In the genomic region with DNA sequence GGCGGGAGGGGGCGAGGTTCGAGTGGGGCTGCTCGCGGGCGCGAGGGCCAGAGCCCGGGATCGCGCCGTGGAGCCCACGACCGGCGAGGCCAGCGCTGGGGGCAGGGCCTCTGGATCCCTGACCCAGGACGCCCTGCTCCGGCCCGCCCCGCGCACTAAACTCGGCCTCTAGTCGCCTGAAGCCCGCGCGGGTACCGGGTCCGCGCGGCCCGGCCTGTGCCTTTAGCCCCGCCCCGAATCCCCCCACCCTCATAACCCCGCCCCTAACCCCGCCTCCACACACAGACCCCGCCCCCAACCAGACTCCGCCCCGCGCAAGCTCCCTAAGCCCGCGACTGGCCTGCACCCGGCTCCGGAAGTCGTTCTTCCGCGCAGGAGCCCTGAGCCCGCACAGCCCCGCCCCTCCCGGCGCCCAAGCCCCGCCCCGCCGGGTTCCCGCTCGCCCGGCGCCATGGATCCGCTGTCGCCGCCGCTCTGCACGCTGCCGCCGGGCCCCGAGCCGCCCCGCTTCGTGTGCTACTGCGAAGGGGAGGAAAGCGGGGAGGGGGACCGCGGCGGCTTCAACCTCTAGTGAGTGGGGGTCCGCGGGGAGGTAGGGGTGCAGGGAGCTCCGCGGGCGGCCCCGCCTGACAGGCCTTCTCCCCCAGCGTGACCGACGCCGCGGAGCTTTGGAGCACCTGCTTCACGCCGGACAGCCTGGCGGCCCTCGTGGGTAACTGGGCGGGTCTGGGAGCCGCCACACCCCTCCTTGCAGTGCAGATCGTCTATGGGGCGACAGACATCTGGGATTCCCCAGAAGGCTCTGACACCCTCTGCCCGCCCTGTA, we compare ENCODE assay signal across 8 cellular contexts. TPM values are rescaled to one million over a fixed set of nuclear protein-coding genes. Genes with fewer than 3 reads are reported as not detected.
A peak's percentile ranks its signal among the peaks of the same experiment; 100 is the strongest.
DNase-seq lines count a peak whose midpoint lies in the region; ATAC-seq and TF ChIP-seq lines count a peak whose summit lies in the region.

A gene with protein sequence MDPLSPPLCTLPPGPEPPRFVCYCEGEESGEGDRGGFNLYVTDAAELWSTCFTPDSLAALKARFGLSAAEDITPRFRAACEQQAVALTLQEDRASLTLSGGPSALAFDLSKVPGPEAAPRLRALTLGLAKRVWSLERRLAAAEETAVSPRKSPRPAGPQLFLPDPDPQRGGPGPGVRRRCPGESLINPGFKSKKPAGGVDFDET (plus strand): TSS at position 430 of the 826 bp plus-strand sequence. CDS start 22 bp downstream, at position 452.

- no peaks in the 10 kb centered on the region for H3K9me3 Mint-ChIP-seq in activated T-cell treated with anti-CD3 and anti-CD28 coated beads, Interleukin-2, amount 50 U/mL, for 24 hours

- H3K4me1 Mint-ChIP-seq in activated T-cell treated with anti-CD3 and anti-CD28 coated beads, Interleukin-2, amount 50 U/mL, for 24 hours (ENCODE audit: low read depth), result peaks cover 26% of the 10 kb centered on the region

- peak within 1 kb of the TSS; percentile 55; the same call in 1 of the 2 replicates for H3K27ac ChIP-seq in HUES64 (ENCODE audit: low read depth, low read length)
- peak within 1 kb of the TSS; percentile 42 for H3K27ac ChIP-seq in PC-9
- H3K27ac ChIP-seq in muscle layer of duodenum (ENCODE audit: low read length), result peak within 1 kb of the TSS; percentile 16

- H3K9me2 ChIP-seq in PC-9 (ENCODE audit: insufficient read depth), result no peaks in the 10 kb centered on the region

- peak; percentile 38 for DNase-seq in DMS114 treated with DMSO at 0.1 percent for 48 hours (lab: John Stamatoyannopoulos, UW; ENCODE audit: unreplicated experiment)
- peak; percentile 77 to 97 for DNase-seq in PC-9
- peak; percentile 97 for DNase-seq in activated T-cell treated with anti-CD3 and anti-CD28 coated beads, Interleukin-2, amount 50 U/mL, for 24 hours
- DNase-seq in stimulated activated CD8-positive, alpha-beta memory T cell treated with anti-CD3 and anti-CD28 coated beads, Interleukin-7, amount 100 ng/mL, for 24 hours (ENCODE audit: low read depth), result peak; percentile 85

- ATAC-seq in GM21423 (IDR thresholded peaks at IDR 0.05; ENCODE audit: unreplicated experiment), result peak; percentile 81
- peak; percentile 77 for ATAC-seq in esophagus mucosa

- H2AFZ ChIP-seq in PC-9, result peak within 1 kb of the TSS; percentile 95

- H3K9ac ChIP-seq in HUES64 (ENCODE audit: low read depth, low read length), result peak within 1 kb of the TSS; percentile 70

- 1% methylated on average over 90 of the region's 92 CpGs for WGBS in HUES64

- H3K27ac Mint-ChIP-seq in activated T-cell treated with anti-CD3 and anti-CD28 coated beads, Interleukin-2, amount 50 U/mL, for 24 hours, result peak within 1 kb of the TSS; percentile 87

- H3K79me2 ChIP-seq in PC-9 (ENCODE audit: low read depth), result peaks cover 7% of the 10 kb centered on the region; the same call in 1 of the 2 replicates

- H3K4me3 Mint-ChIP-seq in activated T-cell treated with anti-CD3 and anti-CD28 coated beads, Interleukin-2, amount 50 U/mL, for 24 hours, result peak within 1 kb of the TSS; percentile 87

- H4K20me1 ChIP-seq in PC-9 (ENCODE audit: insufficient read depth), result no peaks in the 10 kb centered on the region; the same call in 1 of the 2 replicates

- intact Hi-C loops in PC-9 (cut with micrococcal nuclease; ENCODE audit: unreplicated experiment), result no loop called here

- peak within 1 kb of the TSS; percentile 92 for H3K4me2 ChIP-seq in PC-9

- peaks cover 7% of the 10 kb centered on the region for H3K4me1 ChIP-seq in HUES64 (ENCODE audit: insufficient read depth, low read length)
- H3K4me1 ChIP-seq in PC-9 (replicated peaks; ENCODE audit: insufficient read depth), result peaks cover 22% of the 10 kb centered on the region
- peaks cover 0 to 36% of the 10 kb centered on the region in 2 donors for H3K4me1 ChIP-seq in muscle layer of duodenum (ENCODE audit: control insufficient read depth in 1 of 2, insufficient read depth in 2 of 2, low read length in 2 of 2)

- H3K4me3 ChIP-seq in HUES64 (ENCODE audit: low read length), result peak within 1 kb of the TSS; percentile 77
- peak within 1 kb of the TSS; percentile 88 for H3K4me3 ChIP-seq in PC-9
- H3K4me3 ChIP-seq in muscle layer of duodenum (ENCODE audit: low read depth in 1 of 2, low read length in 2 of 2), result peak within 1 kb of the TSS; percentile 68 to 69

- peaks cover 19% of the 10 kb centered on the region for H3K36me3 Mint-ChIP-seq in activated T-cell treated with anti-CD3 and anti-CD28 coated beads, Interleukin-2, amount 50 U/mL, for 24 hours (ENCODE audit: low read depth)

- peaks cover 3% of the 10 kb centered on the region for H3K27me3 Mint-ChIP-seq in activated T-cell treated with anti-CD3 and anti-CD28 coated beads, Interleukin-2, amount 50 U/mL, for 24 hours

- H3F3A ChIP-seq in PC-9 (ENCODE audit: insufficient read depth, low read depth), result peaks cover 33% of the 10 kb centered on the region; the same call in 1 of the 2 replicates

- H3K27me3 ChIP-seq in HUES64 (ENCODE audit: insufficient read depth, low read length) (peaks cover 12% of the 10 kb centered on the region; the same call in 1 of the 2 replicates), PC-9 (ENCODE audit: insufficient read depth, low read depth) (no peaks in the 10 kb centered on the region), muscle layer of duodenum (ENCODE audit: low read depth, low read length) (peaks cover 5% of the 10 kb centered on the region)

- H3K9me3 ChIP-seq in HUES64 (ENCODE audit: insufficient read depth, low read depth, low read length) (0 out of 2 replicates have a peak, but pooled peaks cover 6% of the 10 kb centered on the region), PC-9 (ENCODE audit: insufficient read depth, low read depth) (no peaks in the 10 kb centered on the region), muscle layer of duodenum (ENCODE audit: control insufficient read depth in 1 of 2, low read length in 2 of 2) (no peaks in the 10 kb centered on the region)

- TF ChIP-seq CTCF in PC-9 (conservative IDR thresholded peaks at IDR 0.05), result no peak

- POLR2A ChIA-PET in PC-9 (lab: Charles Lee; ENCODE audit: unreplicated experiment), result interaction anchor here (0.5 to 1.3 kb wide), 9 partner anchors 14 to 270 kb away, joined by 3 to 25 read pairs (median 6); no protein-coding TSS in a partner anchor

- CTCF ChIA-PET in PC-9 (lab: Charles Lee), result interaction anchor here (0.7 to 1.0 kb wide), 3 partner anchors 8 to 44 kb away, joined by 5 to 22 read pairs (median 11); no protein-coding TSS in a partner anchor

- BruUV-seq in PC-9 (replicated peaks; lab: Mats Ljungman, UMichigan), result no TSS peak

- H3K36me3 ChIP-seq in HUES64 (ENCODE audit: insufficient read depth, low read length) (peaks cover 5% of the 10 kb centered on the region; the same call in 1 of the 2 replicates), PC-9 (ENCODE audit: low read depth) (no peaks in the 10 kb centered on the region), muscle layer of duodenum (ENCODE audit: control insufficient read depth in 1 of 2, insufficient read depth in 2 of 2, low read length in 2 of 2) (peaks cover 0 to 7% of the 10 kb centered on the region in 2 donors)

RNA-seq across cellular contexts. Expression of the gene that starts here (rescaled TPM):
- polyA plus RNA-seq in HUES64 (2013, experiment 1 of 2), result 37.6 TPM
- polyA plus RNA-seq in HUES64 (2013, experiment 2 of 2), result 35.4 TPM
- total RNA-seq in PC-9 (2021) (54.9 and 78.9 TPM in 2 replicates), esophagus mucosa (33.1 TPM)

Comparison
In these comparisons a context has a peak if more than half of its experiments do, and no peak if none do; other contexts are left out.
1. Peak in every context shown above with its lines: DNase-seq, ATAC-seq, H3K4me3 ChIP-seq and H3K27ac ChIP-seq.
2. DNase-seq: peak in every context shown above with its lines; median percentile 97 in activated T-cell treated with anti-CD3 and anti-CD28 coated beads, Interleukin-2, amount 50 U/mL, for 24 hours; 87 in PC-9; 85 in stimulated activated CD8-positive, alpha-beta memory T cell treated with anti-CD3 and anti-CD28 coated beads, Interleukin-7, amount 100 ng/mL, for 24 hours; 38 in DMS114 treated with DMSO at 0.1 percent for 48 hours.